Comparison of ENCODE assay signal across 1 cellular context in genomic region chr1:165659581-165659895, GRCh38.
TF ChIP-seq lines count a peak whose summit lies in the region.

No MANE protein-coding gene starts in this region.

TF ChIP-seq in IMR-90, 13 proteins besides CTCF, POLR2A, EP300 and RAD21:
- TF ChIP-seq MAFK (IDR thresholded peaks at IDR 0.05; ENCODE audit: low read depth, low read length) (no peak), RCOR1 (IDR thresholded peaks at IDR 0.05; ENCODE audit: insufficient replicate concordance, low read length) (no peak), ELK1 (IDR thresholded peaks at IDR 0.05; ENCODE audit: borderline replicate concordance, low read depth, low read length) (no peak), CEBPB (IDR thresholded peaks at IDR 0.05; ENCODE audit: low read depth, low read length) (no peak), FOS (IDR thresholded peaks at IDR 0.05; ENCODE audit: low read depth, low read length) (no peak), RFX5 (IDR thresholded peaks at IDR 0.05; ENCODE audit: low read depth, low read length) (no peak), SMC3 (IDR thresholded peaks at IDR 0.05; ENCODE audit: low read depth, low read length) (no peak), BHLHE40 (IDR thresholded peaks at IDR 0.05; ENCODE audit: low read depth, low read length) (no peak), NFE2L2 (IDR thresholded peaks at IDR 0.05; ENCODE audit: low read depth, low read length) (no peak), MAZ (IDR thresholded peaks at IDR 0.05; ENCODE audit: borderline replicate concordance, low read depth, low read length) (no peak), CHD1 (IDR thresholded peaks at IDR 0.05; ENCODE audit: low read depth, low read length) (no peak), MXI1 (IDR thresholded peaks at IDR 0.05; ENCODE audit: borderline replicate concordance, low read depth, low read length) (no peak)
- TF ChIP-seq, protein P1, sequence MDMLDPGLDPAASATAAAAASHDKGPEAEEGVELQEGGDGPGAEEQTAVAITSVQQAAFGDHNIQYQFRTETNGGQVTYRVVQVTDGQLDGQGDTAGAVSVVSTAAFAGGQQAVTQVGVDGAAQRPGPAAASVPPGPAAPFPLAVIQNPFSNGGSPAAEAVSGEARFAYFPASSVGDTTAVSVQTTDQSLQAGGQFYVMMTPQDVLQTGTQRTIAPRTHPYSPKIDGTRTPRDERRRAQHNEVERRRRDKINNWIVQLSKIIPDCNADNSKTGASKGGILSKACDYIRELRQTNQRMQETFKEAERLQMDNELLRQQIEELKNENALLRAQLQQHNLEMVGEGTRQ (IDR thresholded peaks at IDR 0.05; ENCODE audit: low read depth, low read length): no peak
